ENCODE assay signal across 1 cellular context in genomic region chr9:99563364-99563763, GRCh38.
TF ChIP-seq lines count a peak whose summit lies in the region.

No MANE protein-coding gene starts in this region.

TF ChIP-seq in H1, 55 proteins besides CTCF, POLR2A, EP300 and RAD21:
- TF ChIP-seq MAFK (IDR thresholded peaks at IDR 0.05; ENCODE audit: low read depth, low read length) (peak; percentile 25; the same call in 1 of the 2 replicates), TEAD4 (IDR thresholded peaks at IDR 0.05; ENCODE audit: low read depth, low read length) (no peak), BCL11A (IDR thresholded peaks at IDR 0.05; ENCODE audit: low read depth in 2 of 2, low read length in 2 of 2) (no peak), CHD2 (IDR thresholded peaks at IDR 0.05; ENCODE audit: low read length) (no peak), SIX5 (IDR thresholded peaks at IDR 0.05; ENCODE audit: low read depth, low read length) (no peak)
